In genomic region chr5:154055225-154055624, GRCh38 we compare ENCODE assay signal across 18 cellular contexts. TPM values are rescaled to one million over a fixed set of nuclear protein-coding genes. Genes with fewer than 3 reads are reported as not detected.
DNase-seq lines count a peak whose midpoint lies in the region; ATAC-seq and TF ChIP-seq lines count a peak whose summit lies in the region.
"Had no signal": no experiment of that assay in that cellular context is flagged by ENCODE, and none has a peak within 500 bp of the region (broad histone marks: within the 10 kb centered on the region; RNA-seq: fewer than 3 reads in every experiment).

No MANE protein-coding gene starts in this region.

- no peak for ATAC-seq in GM19463 (IDR thresholded peaks at IDR 0.05; ENCODE audit: unreplicated experiment)
- no peak for ATAC-seq in HG02798 (IDR thresholded peaks at IDR 0.05; ENCODE audit: poor library complexity, unreplicated experiment)
- ATAC-seq: HepG2 had no signal

- dilution Hi-C loops in mammary epithelial cell (cut with HindIII; ENCODE audit: low sequenced_read_pairs) = no loop called here

- no peak overlapping the region for H3K4me2 ChIP-seq in mammary epithelial cell (ENCODE audit: insufficient read depth, low read depth, low read length)
- H3K4me2 ChIP-seq: PC-9 had no signal

- BruUV-seq in mammary epithelial cell (replicated peaks; lab: Mats Ljungman, UMichigan) = TSS peak; percentile 2

- no peaks in the 10 kb centered on the region for H4K20me1 ChIP-seq in mammary epithelial cell (ENCODE audit: insufficient read depth, low read length)

- H3K4me3 ChIP-seq in mammary epithelial cell (replicated peaks in 1 of 3; ENCODE audit: insufficient read depth in 1 of 3, low read depth in 2 of 3, low read length in 3 of 3) (no peak overlapping the region), breast epithelium (no peak overlapping the region)
- H3K4me3 ChIP-seq: PC-9, SJCRH30 had no signal

- peaks cover 5% of the 10 kb centered on the region for H3K36me3 Mint-ChIP-seq in endothelial cell (ENCODE audit: low read depth, unreplicated experiment)

- no peak overlapping the region for H3K4me3 Mint-ChIP-seq in endothelial cell (ENCODE audit: unreplicated experiment)
- H3K4me3 Mint-ChIP-seq: T-helper 1 cell treated with Interleukin-12 subunit alpha and Interleukin-12 subunit beta and Interleukin-4 antibody, amounts not matched to agents 30 μg/mL and 1 μg/mL, for 36 hours had no signal

- H3K9me3 ChIP-seq in mammary epithelial cell (replicated peaks; ENCODE audit: insufficient read depth, low read length) (no peaks in the 10 kb centered on the region), breast epithelium (no peaks in the 10 kb centered on the region)
- H3K9me3 ChIP-seq: SJCRH30 had no signal

- intact Hi-C loops in mammary epithelial cell (cut with micrococcal nuclease) = no loop called here
- intact Hi-C loops in breast epithelium (cut with DNase I; ENCODE audit: low total_unique reads) = no loop called here

- TF ChIP-seq CTCF in mammary epithelial cell (conservative IDR thresholded peaks at IDR 0.05 in 1 of 2, IDR thresholded peaks at IDR 0.05 in 1 of 2; ENCODE audit: extremely low read depth in 1 of 2, insufficient read depth in 1 of 2, low read depth in 1 of 2, low read length in 2 of 2) (no peak), breast epithelium (IDR thresholded peaks at IDR 0.05) (no peak), endothelial cell (IDR thresholded peaks at IDR 0.05; ENCODE audit: unreplicated experiment) (no peak)

- peak overlapping the region; percentile 44 for H3K27ac Mint-ChIP-seq in endothelial cell (ENCODE audit: unreplicated experiment)
- H3K27ac Mint-ChIP-seq: T-helper 1 cell treated with Interleukin-12 subunit alpha and Interleukin-12 subunit beta and Interleukin-4 antibody, amounts not matched to agents 30 μg/mL and 1 μg/mL, for 36 hours had no signal

- H3K4me1 ChIP-seq in mammary epithelial cell (ENCODE audit: insufficient read depth, low read length) = no peaks in the 10 kb centered on the region
- no peaks in the 10 kb centered on the region for H3K4me1 ChIP-seq in breast epithelium

- peaks cover 9% of the 10 kb centered on the region for H3K4me1 Mint-ChIP-seq in endothelial cell (ENCODE audit: unreplicated experiment)

- CTCF ChIA-PET in mammary epithelial cell (lab: Charles Lee; ENCODE audit: low non-redundant PET) = no interaction called here

- 95% methylated on average over 2 of the region's 2 CpGs for WGBS in mammary epithelial cell (ENCODE audit: low coverage, missing lambda C conversion rate)

- no peak for TF ChIP-seq POLR2A in breast epithelium (IDR thresholded peaks at IDR 0.05)

- no peak overlapping the region for H2AFZ ChIP-seq in mammary epithelial cell (ENCODE audit: low read depth, low read length)
- H2AFZ ChIP-seq: PC-9 had no signal

- H3K36me3 ChIP-seq in mammary epithelial cell (ENCODE audit: insufficient read depth, low read length) = peaks cover 6% of the 10 kb centered on the region
- no peaks in the 10 kb centered on the region for H3K36me3 ChIP-seq in breast epithelium

- H3K27me3 Mint-ChIP-seq in endothelial cell (ENCODE audit: unreplicated experiment) = no peaks in the 10 kb centered on the region

- H3K27ac ChIP-seq in mammary epithelial cell (ENCODE audit: insufficient read depth, low read depth, low read length) (no peak overlapping the region), breast epithelium (no peak overlapping the region)
- H3K27ac ChIP-seq: PC-9, SJCRH30 had no signal

- no peak overlapping the region for H3K9ac ChIP-seq in mammary epithelial cell (ENCODE audit: insufficient read depth, low read length)

- H3K9me3 Mint-ChIP-seq in endothelial cell (ENCODE audit: unreplicated experiment) = no peaks in the 10 kb centered on the region
- H3K9me3 Mint-ChIP-seq: T-helper 1 cell treated with Interleukin-12 subunit alpha and Interleukin-12 subunit beta and Interleukin-4 antibody, amounts not matched to agents 30 μg/mL and 1 μg/mL, for 36 hours had no signal

- H3K27me3 ChIP-seq in mammary epithelial cell (ENCODE audit: insufficient read depth, low read length) = no peaks in the 10 kb centered on the region
- H3K27me3 ChIP-seq in breast epithelium = no peaks in the 10 kb centered on the region
- H3K27me3 ChIP-seq: SJCRH30 had no signal

- DNase-seq in mammary epithelial cell = no peak
- no peak for DNase-seq in breast epithelium (ENCODE audit: low spot score in 2 of 2)
- peak; percentile 68 for DNase-seq in NCI-H2227 treated with DMSO at 0.1 percent for 48 hours (lab: John Stamatoyannopoulos, UW)
- no peak for DNase-seq in endothelial cell (ENCODE audit: low spot score)
- DNase-seq in occipital lobe (lab: John Stamatoyannopoulos, UW) = no peak
- DNase-seq: AML-193, DMS 273 treated with DMSO at 0.1 percent for 48 hours, KG1, MV-4-11, NCI-H1930, NCI-H2171, NCI-H510A, PC-9, SJCRH30 had no signal

- peaks cover 3% of the 10 kb centered on the region for H3K79me2 ChIP-seq in mammary epithelial cell (ENCODE audit: insufficient read depth, low read length)

- in situ Hi-C loops in mammary epithelial cell (cut with MboI; ENCODE audit: low sequenced_read_pairs in 2 of 2) = loop anchor here in 1 of 2 donors (25.0 kb wide), 1 partner anchor 557 kb away; no protein-coding TSS in a partner anchor

RNA-seq across cellular contexts. Expression of gene MFAP3, which starts 16.5 kb away (rescaled TPM):
- total RNA-seq in mammary epithelial cell (100 to 1,000 TPM in 1 of 2 donors, 10 to 100 TPM in 1; 32.4 to 118 TPM), breast epithelium (10 to 100 TPM; 39.3 to 47.9 (median 43.0) TPM), endothelial cell (ENCODE audit: unreplicated experiment) (42.7 TPM), occipital lobe (188 TPM)
- 34.8 TPM for polyA plus RNA-seq in mammary epithelial cell
- polyA minus RNA-seq in mammary epithelial cell = 38.5 TPM

RNA-seq across cellular contexts. Expression of gene FAM114A2, which starts 16.5 kb away (rescaled TPM):
- total RNA-seq in mammary epithelial cell (10 to 100 TPM; 23.5 to 25.2 TPM), breast epithelium (10 to 100 TPM; 21.6 to 32.1 (median 22.0) TPM), endothelial cell (ENCODE audit: unreplicated experiment) (28.4 TPM), occipital lobe (26.2 TPM)
- polyA plus RNA-seq in mammary epithelial cell = 11.6 TPM
- 5.9 TPM for polyA minus RNA-seq in mammary epithelial cell
